In the genomic region with DNA sequence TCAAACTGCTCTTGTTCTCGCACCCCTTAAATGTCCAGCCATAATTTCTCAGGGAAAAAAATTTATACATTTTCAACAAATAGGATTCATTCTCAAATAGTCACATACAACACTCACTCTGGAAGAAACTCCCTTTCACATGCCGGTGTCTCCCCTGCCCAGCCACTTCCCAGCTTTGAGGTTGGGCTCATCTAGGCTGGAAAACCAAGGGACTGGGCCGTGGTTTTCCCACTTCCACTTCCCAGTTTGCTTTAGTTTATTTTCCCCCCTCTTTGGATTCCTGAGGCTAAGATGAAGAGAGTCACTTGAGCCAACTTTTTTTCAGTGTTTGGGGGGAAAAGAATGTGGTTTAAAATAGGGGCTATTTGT, we compare ENCODE assay signal across 8 cellular contexts. TPM values are rescaled to one million over a fixed set of nuclear protein-coding genes. Genes with fewer than 3 reads are reported as not detected.
DNase-seq lines count a peak whose midpoint lies in the region; ATAC-seq, FAIRE-seq and TF ChIP-seq lines count a peak whose summit lies in the region.

No MANE protein-coding gene starts in this region.

- POLR2A ChIA-PET in A673 (lab: Charles Lee; ENCODE audit: low non-redundant PET): no interaction called here
- POLR2A ChIA-PET in activated CD4-positive, alpha-beta memory T cell treated with anti-CD3 and anti-CD28 coated beads for 36 hours (lab: Charles Lee): no interaction called here

- H3K79me2 ChIP-seq in keratinocyte (ENCODE audit: control insufficient read depth, insufficient read depth, low read length): peaks cover 43% of the 10 kb centered on the region

- no peaks in the 10 kb centered on the region for H3K9me3 Mint-ChIP-seq in activated CD4-positive, alpha-beta memory T cell treated with anti-CD3 and anti-CD28 coated beads for 36 hours

- H3K4me2 ChIP-seq in keratinocyte (ENCODE audit: control insufficient read depth, extremely low read depth, insufficient read depth, low read depth, low read length): peak overlapping the region; percentile 44

- no peak overlapping the region for H3K27ac Mint-ChIP-seq in activated CD4-positive, alpha-beta memory T cell treated with anti-CD3 and anti-CD28 coated beads for 36 hours

- peaks cover 8% of the 10 kb centered on the region for H3K36me3 Mint-ChIP-seq in activated CD4-positive, alpha-beta memory T cell treated with anti-CD3 and anti-CD28 coated beads for 36 hours

- peaks cover 4% of the 10 kb centered on the region for H4K20me1 ChIP-seq in keratinocyte (ENCODE audit: control insufficient read depth, extremely low read depth, insufficient read depth, low read length)

- no peak for DNase-seq in A673 (ENCODE audit: low spot score)
- no peak for DNase-seq in GM12865 (ENCODE audit: low read depth)
- DNase-seq in activated CD4-positive, alpha-beta memory T cell treated with anti-CD3 and anti-CD28 coated beads for 36 hours: no peak
- no peak for DNase-seq in keratinocyte (ENCODE audit: low read depth, low spot score)
- no peak for DNase-seq in HT-29 (ENCODE audit: low spot score)
- no peak for DNase-seq in islet precursor cell
- DNase-seq in T-helper 1 cell: no peak

- no peak for FAIRE-seq in keratinocyte (lab: Jason Lieb, UNC)

- peaks cover 18% of the 10 kb centered on the region for H3K4me1 ChIP-seq in A673 (ENCODE audit: insufficient read depth, low read length, poor library complexity, severe bottlenecking)
- peaks cover 8% of the 10 kb centered on the region for H3K4me1 ChIP-seq in keratinocyte (ENCODE audit: control insufficient read depth, extremely low read depth, insufficient read depth, low read length)

- H3K9me3 ChIP-seq in A673 (ENCODE audit: low read depth, low read length, poor library complexity, severe bottlenecking): no peaks in the 10 kb centered on the region
- H3K9me3 ChIP-seq in keratinocyte (ENCODE audit: control insufficient read depth, low read depth, low read length): no peaks in the 10 kb centered on the region

- dilution Hi-C loops in keratinocyte (cut with MboI; ENCODE audit: extremely low pct_ligation_motif_present, low sequenced_read_pairs): no loop called here

- no peak overlapping the region for H3K9ac ChIP-seq in keratinocyte (ENCODE audit: control insufficient read depth, extremely low read depth, insufficient read depth, low read length)

- H3K4me3 ChIP-seq in A673 (ENCODE audit: low read depth, low read length, poor library complexity, severe bottlenecking): peak overlapping the region; percentile 94
- peak overlapping the region; percentile 39 for H3K4me3 ChIP-seq in GM12865 (ENCODE audit: low read depth, low read length)
- H3K4me3 ChIP-seq in keratinocyte (ENCODE audit: control insufficient read depth in 2 of 3, extremely low read depth in 1 of 3, insufficient read depth in 2 of 3, low read depth in 1 of 3, low read length in 3 of 3): no peak overlapping the region

- intact Hi-C loops in A673 (cut with micrococcal nuclease; ENCODE audit: unreplicated experiment): no loop called here
- intact Hi-C loops in activated CD4-positive, alpha-beta memory T cell treated with anti-CD3 and anti-CD28 coated beads for 36 hours (cut with micrococcal nuclease): loop anchor here (5.0 kb wide), 1 partner anchor 154 kb away; a partner anchor contains a TSS

- ATAC-seq in HG02870 (IDR thresholded peaks at IDR 0.05; ENCODE audit: unreplicated experiment): no peak

- H3K27ac ChIP-seq in A673 (ENCODE audit: low read depth, low read length, poor library complexity, severe bottlenecking) (no peak overlapping the region), keratinocyte (ENCODE audit: control insufficient read depth, insufficient read depth, low read length) (no peak overlapping the region)

- H3K27me3 ChIP-seq in A673 (replicated peaks; ENCODE audit: insufficient read depth, low read depth, low read length, poor library complexity): no peaks in the 10 kb centered on the region
- no peaks in the 10 kb centered on the region for H3K27me3 ChIP-seq in keratinocyte (ENCODE audit: control insufficient read depth, extremely low read depth, insufficient read depth, low read length)

- no TSS peak for BruUV-seq in A673 (replicated peaks; lab: Mats Ljungman, UMichigan)

- CTCF ChIA-PET in A673 (lab: Charles Lee): no interaction called here
- CTCF ChIA-PET in activated CD4-positive, alpha-beta memory T cell treated with anti-CD3 and anti-CD28 coated beads for 36 hours (lab: Charles Lee): interaction anchor here (0.9 to 3.8 kb wide), 5 partner anchors 19 to 326 kb away, joined by 3 to 18 read pairs (median 4); no protein-coding TSS in a partner anchor

- no peak for TF ChIP-seq CTCF in A673 (conservative IDR thresholded peaks at IDR 0.05; ENCODE audit: low read depth, low read length)
- no peak for TF ChIP-seq CTCF in GM12865 (IDR thresholded peaks at IDR 0.05; ENCODE audit: insufficient read depth, low read depth, low read length, missing control alignments)
- TF ChIP-seq CTCF in keratinocyte (optimal IDR thresholded peaks at IDR 0.05 in 1 of 3, IDR thresholded peaks at IDR 0.05 in 1 of 3, conservative IDR thresholded peaks at IDR 0.05 in 1 of 3; ENCODE audit: extremely low read depth in 1 of 3, insufficient read depth in 2 of 3, low read length in 3 of 3): no peak

- no peak overlapping the region for H2AFZ ChIP-seq in keratinocyte (ENCODE audit: control insufficient read depth, low read length)

- no peaks in the 10 kb centered on the region for H3K9me1 ChIP-seq in keratinocyte (ENCODE audit: control insufficient read depth, extremely low read depth, insufficient read depth, low read length)

- peak overlapping the region; percentile 99 for H3K4me3 Mint-ChIP-seq in activated CD4-positive, alpha-beta memory T cell treated with anti-CD3 and anti-CD28 coated beads for 36 hours

- H3K27me3 Mint-ChIP-seq in activated CD4-positive, alpha-beta memory T cell treated with anti-CD3 and anti-CD28 coated beads for 36 hours: no peaks in the 10 kb centered on the region

- no peaks in the 10 kb centered on the region for H3K36me3 ChIP-seq in A673 (ENCODE audit: insufficient read depth, low read length, poor library complexity, severe bottlenecking)
- no peaks in the 10 kb centered on the region for H3K36me3 ChIP-seq in keratinocyte (ENCODE audit: control insufficient read depth in 2 of 2, extremely low read depth in 1 of 2, insufficient read depth in 2 of 2, low read length in 2 of 2)

- peaks cover 30% of the 10 kb centered on the region for H3K4me1 Mint-ChIP-seq in activated CD4-positive, alpha-beta memory T cell treated with anti-CD3 and anti-CD28 coated beads for 36 hours (ENCODE audit: low read depth)

RNA-seq across cellular contexts. Expression of a gene that starts 0.5 kb away (rescaled TPM):
- total RNA-seq in A673 (2021): 121 and 136 TPM in 2 replicates
- 10 to 100 TPM; 67.6 to 67.9 TPM for total RNA-seq in activated CD4-positive, alpha-beta memory T cell treated with anti-CD3 and anti-CD28 coated beads for 36 hours
- 32.5 to 38.9 TPM (median 35.8 TPM) in 3 replicates for polyA plus RNA-seq in keratinocyte
- 6.8 TPM for polyA plus RNA-seq in keratinocyte (2011; ENCODE audit: low read depth)
- polyA plus RNA-seq in keratinocyte (2011; cell fraction: cytosol; rRNA removed): 20.0 and 29.8 TPM in 2 replicates
- 47.8 and 64.0 TPM in 2 replicates for polyA plus RNA-seq in keratinocyte (2011; cell fraction: nucleus; rRNA removed)
- 14.2 and 31.1 TPM in 2 replicates for polyA plus RNA-seq in keratinocyte (2012; ENCODE audit: low replicate concordance)
- 36.4 to 50.5 TPM (median 41.4 TPM) in 3 replicates for polyA minus RNA-seq in keratinocyte
- polyA minus RNA-seq in keratinocyte (2011; cell fraction: cytosol; rRNA and poly(A)+ RNA removed): 23.4 TPM
- polyA minus RNA-seq in keratinocyte (2011; cell fraction: nucleus; rRNA and poly(A)+ RNA removed): 21.1 and 42.0 TPM in 2 replicates
- 21.5 and 39.6 TPM in 2 replicates for total RNA-seq in HT-29 (2014; rRNA removed; shearing (Covaris generic))

Comparison
In these comparisons a context has a peak if more than half of its experiments do, and no peak if none do; other contexts are left out.
1. H3K4me3 ChIP-seq: peak in A673 (single experiment) and GM12865 (single experiment); none in keratinocyte (0 of 3).